10 cellular contexts compared by ENCODE assay signal in genomic region chr1:153647375-153647714, GRCh38. TPM values are rescaled to one million over a fixed set of nuclear protein-coding genes. Genes with fewer than 3 reads are reported as not detected.
A peak's percentile ranks its signal among the peaks of the same experiment; 100 is the strongest.
DNase-seq lines count a peak whose midpoint lies in the region; ATAC-seq and TF ChIP-seq lines count a peak whose summit lies in the region.
"Had no signal": no experiment of that assay in that cellular context is flagged by ENCODE, and none has a peak within 500 bp of the region (broad histone marks: within the 10 kb centered on the region; RNA-seq: fewer than 3 reads in every experiment).

No MANE protein-coding gene starts in this region.

- CTCF ChIA-PET in Calu3 (lab: Charles Lee) = no interaction called here
- CTCF ChIA-PET in activated CD8-positive, alpha-beta T cell treated with anti-CD3 and anti-CD28 coated beads for 36 hours (lab: Charles Lee) = interaction anchor here (0.9 to 1.4 kb wide), 2 partner anchors 115 to 137 kb away, joined by 4 read pairs; no protein-coding TSS in a partner anchor

- BruUV-seq in Calu3 (replicated peaks; lab: Mats Ljungman, UMichigan) = no TSS peak

- H3K27me3 ChIP-seq in esophagus muscularis mucosa = no peaks in the 10 kb centered on the region
- H3K27me3 ChIP-seq: left lung had no signal

- H3K27me3 Mint-ChIP-seq in Calu3 (ENCODE audit: unreplicated experiment) (no peaks in the 10 kb centered on the region), mesothelial cell of epicardium (ENCODE audit: low read depth) (no peaks in the 10 kb centered on the region)
- no peaks in the 10 kb centered on the region for H3K27me3 Mint-ChIP-seq in activated CD8-positive, alpha-beta T cell treated with anti-CD3 and anti-CD28 coated beads for 36 hours
- no peaks in the 10 kb centered on the region for H3K27me3 Mint-ChIP-seq in activated T-helper 2 cell treated with anti-CD3 and anti-CD28 coated beads, Interferon-gamma antibody, Interleukin-2, Interleukin-4, amounts not matched to agents 10 μg/mL and 5 μg/mL and 100 μg/mL, durations not matched to agents 14 hours and 24 hours and 36 hours (ENCODE audit: low read depth)

- H3K4me1 Mint-ChIP-seq in Calu3 (ENCODE audit: low read depth, unreplicated experiment) (peaks cover under 1% of the 10 kb centered on the region), mesothelial cell of epicardium (no peaks in the 10 kb centered on the region)
- peaks cover 61% of the 10 kb centered on the region for H3K4me1 Mint-ChIP-seq in activated CD8-positive, alpha-beta T cell treated with anti-CD3 and anti-CD28 coated beads for 36 hours (ENCODE audit: low read depth)
- H3K4me1 Mint-ChIP-seq in activated T-helper 2 cell treated with anti-CD3 and anti-CD28 coated beads, Interferon-gamma antibody, Interleukin-2, Interleukin-4, amounts not matched to agents 10 μg/mL and 5 μg/mL and 100 μg/mL, durations not matched to agents 14 hours and 24 hours and 36 hours (ENCODE audit: low read depth) = peaks cover 16% of the 10 kb centered on the region

- peaks cover 11 to 22% (median 18%) of the 10 kb centered on the region in 4 donors for H3K4me1 ChIP-seq in esophagus muscularis mucosa

- peaks cover 65% of the 10 kb centered on the region for H3K36me3 Mint-ChIP-seq in Calu3 (ENCODE audit: insufficient read depth, unreplicated experiment)
- H3K36me3 Mint-ChIP-seq in activated CD8-positive, alpha-beta T cell treated with anti-CD3 and anti-CD28 coated beads for 36 hours (ENCODE audit: low read depth) = peaks cover 53% of the 10 kb centered on the region
- peaks cover 28% of the 10 kb centered on the region for H3K36me3 Mint-ChIP-seq in mesothelial cell of epicardium
- H3K36me3 Mint-ChIP-seq in activated T-helper 2 cell treated with anti-CD3 and anti-CD28 coated beads, Interferon-gamma antibody, Interleukin-2, Interleukin-4, amounts not matched to agents 10 μg/mL and 5 μg/mL and 100 μg/mL, durations not matched to agents 14 hours and 24 hours and 36 hours (ENCODE audit: low read depth) = peaks cover 48% of the 10 kb centered on the region

- no peak for TF ChIP-seq POLR2A in esophagus muscularis mucosa (IDR thresholded peaks at IDR 0.05; ENCODE audit: low read depth)

- TF ChIP-seq CTCF in Calu3 (IDR thresholded peaks at IDR 0.05; ENCODE audit: unreplicated experiment) (no peak), mesothelial cell of epicardium (IDR thresholded peaks at IDR 0.05; ENCODE audit: unreplicated experiment) (no peak), esophagus muscularis mucosa (IDR thresholded peaks at IDR 0.05) (no peak)
- no peak for TF ChIP-seq CTCF in activated CD8-positive, alpha-beta T cell treated with anti-CD3 and anti-CD28 coated beads for 36 hours (IDR thresholded peaks at IDR 0.05)

- no peak overlapping the region for H3K4me3 ChIP-seq in esophagus muscularis mucosa
- H3K4me3 ChIP-seq: left lung had no signal

- H3K27ac Mint-ChIP-seq in Calu3 (ENCODE audit: unreplicated experiment) (peak overlapping the region; percentile 28), mesothelial cell of epicardium (peak overlapping the region; percentile 87)
- H3K27ac Mint-ChIP-seq in activated CD8-positive, alpha-beta T cell treated with anti-CD3 and anti-CD28 coated beads for 36 hours = peak overlapping the region; percentile 74
- no peak overlapping the region for H3K27ac Mint-ChIP-seq in activated T-helper 2 cell treated with anti-CD3 and anti-CD28 coated beads, Interferon-gamma antibody, Interleukin-2, Interleukin-4, amounts not matched to agents 10 μg/mL and 5 μg/mL and 100 μg/mL, durations not matched to agents 14 hours and 24 hours and 36 hours

- TF ChIP-seq EP300 in esophagus muscularis mucosa (IDR thresholded peaks at IDR 0.05) = no peak

- 64% methylated on average over 2 of the region's 2 CpGs for WGBS in esophagus muscularis mucosa

- DNase-seq in Calu3 = no peak
- DNase-seq in activated CD8-positive, alpha-beta T cell treated with anti-CD3 and anti-CD28 coated beads for 36 hours = no peak
- no peak for DNase-seq in mesothelial cell of epicardium (ENCODE audit: low spot score in 2 of 2, unreplicated experiment in 2 of 2)
- DNase-seq in esophagus muscularis mucosa (ENCODE audit: extremely low spot score) = no peak
- no peak for DNase-seq in activated T-helper 2 cell treated with anti-CD3 and anti-CD28 coated beads, Interferon-gamma antibody, Interleukin-2, Interleukin-4, amounts not matched to agents 10 μg/mL and 5 μg/mL and 100 μg/mL, durations not matched to agents 14 hours and 24 hours and 36 hours (ENCODE audit: low spot score)
- no peak for DNase-seq in activated CD4-positive, CD25-positive, alpha-beta regulatory T cell (lab: John Stamatoyannopoulos, UW)
- DNase-seq: left lung, T-helper 9 cell had no signal

- no peak for ATAC-seq in activated CD8-positive, alpha-beta T cell treated with anti-CD3 and anti-CD28 coated beads for 36 hours

- H3K9me3 Mint-ChIP-seq in Calu3 (ENCODE audit: low read depth, unreplicated experiment) = no peaks in the 10 kb centered on the region
- H3K9me3 Mint-ChIP-seq in activated CD8-positive, alpha-beta T cell treated with anti-CD3 and anti-CD28 coated beads for 36 hours = no peaks in the 10 kb centered on the region
- no peaks in the 10 kb centered on the region for H3K9me3 Mint-ChIP-seq in mesothelial cell of epicardium
- no peaks in the 10 kb centered on the region for H3K9me3 Mint-ChIP-seq in activated T-helper 2 cell treated with anti-CD3 and anti-CD28 coated beads, Interferon-gamma antibody, Interleukin-2, Interleukin-4, amounts not matched to agents 10 μg/mL and 5 μg/mL and 100 μg/mL, durations not matched to agents 14 hours and 24 hours and 36 hours

- H3K9me3 ChIP-seq in esophagus muscularis mucosa = no peaks in the 10 kb centered on the region
- H3K9me3 ChIP-seq: left lung had no signal

- H3K36me3 ChIP-seq in esophagus muscularis mucosa = peaks cover 32 to 51% (median 39%) of the 10 kb centered on the region in 4 donors

- intact Hi-C loops in Calu3 (cut with micrococcal nuclease; ENCODE audit: unreplicated experiment) (no loop called here), esophagus muscularis mucosa (cut with DNase I) (no loop called here)
- intact Hi-C loops in activated CD8-positive, alpha-beta T cell treated with anti-CD3 and anti-CD28 coated beads for 36 hours (cut with micrococcal nuclease) = no loop called here
- intact Hi-C loops in activated T-helper 2 cell treated with anti-CD3 and anti-CD28 coated beads, Interferon-gamma antibody, Interleukin-2, Interleukin-4, amounts not matched to agents 10 μg/mL and 5 μg/mL and 100 μg/mL, durations not matched to agents 14 hours and 24 hours and 36 hours (cut with micrococcal nuclease) = no loop called here

- peak overlapping the region in 2 of 4 donors; percentile 8 to 19 for H3K27ac ChIP-seq in esophagus muscularis mucosa (replicated peaks in 1 of 4)
- H3K27ac ChIP-seq: KMS-11 had no signal

- POLR2A ChIA-PET in activated CD8-positive, alpha-beta T cell treated with anti-CD3 and anti-CD28 coated beads for 36 hours (lab: Charles Lee) = interaction anchor here (0.7 to 7.7 kb wide), 7 partner anchors 8 to 75 kb away, joined by 3 to 72 read pairs (median 3); partner anchors contain the start of genes CHTOP and SNAPIN

- no peak overlapping the region for H3K4me3 Mint-ChIP-seq in Calu3 (ENCODE audit: low read depth, unreplicated experiment)
- no peak overlapping the region for H3K4me3 Mint-ChIP-seq in activated CD8-positive, alpha-beta T cell treated with anti-CD3 and anti-CD28 coated beads for 36 hours
- no peak overlapping the region for H3K4me3 Mint-ChIP-seq in mesothelial cell of epicardium
- no peak overlapping the region for H3K4me3 Mint-ChIP-seq in activated T-helper 2 cell treated with anti-CD3 and anti-CD28 coated beads, Interferon-gamma antibody, Interleukin-2, Interleukin-4, amounts not matched to agents 10 μg/mL and 5 μg/mL and 100 μg/mL, durations not matched to agents 14 hours and 24 hours and 36 hours (ENCODE audit: low read depth)

RNA-seq across cellular contexts. Expression of gene SNAPIN, which starts 11.2 kb away (rescaled TPM):
- total RNA-seq in Calu3 (2022) (45.0 and 46.8 TPM in 2 replicates), mesothelial cell of epicardium (33.8 to 37.5 TPM (median 34.6 TPM) in 3 replicates), esophagus muscularis mucosa (10 to 100 TPM; 47.8 to 71.9 (median 63.3) TPM)
- 10 to 100 TPM; 25.7 to 27.3 TPM for total RNA-seq in activated CD8-positive, alpha-beta T cell treated with anti-CD3 and anti-CD28 coated beads for 36 hours
- total RNA-seq in activated T-helper 2 cell treated with anti-CD3 and anti-CD28 coated beads, Interferon-gamma antibody, Interleukin-2, Interleukin-4, amounts not matched to agents 10 μg/mL and 5 μg/mL and 100 μg/mL, durations not matched to agents 14 hours and 24 hours and 36 hours = 32.8 and 33.1 TPM in 2 replicates

RNA-seq across cellular contexts. Expression of gene CHTOP, which starts 13.5 kb away (rescaled TPM):
- 93.7 and 100 TPM in 2 replicates for total RNA-seq in Calu3 (2022)
- 10 to 100 TPM; 76.8 to 83.2 TPM for total RNA-seq in activated CD8-positive, alpha-beta T cell treated with anti-CD3 and anti-CD28 coated beads for 36 hours
- total RNA-seq in mesothelial cell of epicardium = 108 to 114 TPM (median 111 TPM) in 3 replicates
- 10 to 100 TPM; 34.5 to 43.8 (median 37.6) TPM for total RNA-seq in esophagus muscularis mucosa
- total RNA-seq in activated T-helper 2 cell treated with anti-CD3 and anti-CD28 coated beads, Interferon-gamma antibody, Interleukin-2, Interleukin-4, amounts not matched to agents 10 μg/mL and 5 μg/mL and 100 μg/mL, durations not matched to agents 14 hours and 24 hours and 36 hours = 94.6 and 98.7 TPM in 2 replicates

RNA-seq across cellular contexts. Expression of gene S100A1, which starts 19.1 kb away (rescaled TPM):
- total RNA-seq in Calu3 (2022) (not detected in 2 replicates), mesothelial cell of epicardium (0.58 to 0.59 TPM in 2 of 3 replicates, not detected in the other), esophagus muscularis mucosa (10 to 100 TPM in 2 of 4 donors, 1 to 10 TPM in 2; 4.3 to 17.9 (median 9.2) TPM)
- total RNA-seq in activated CD8-positive, alpha-beta T cell treated with anti-CD3 and anti-CD28 coated beads for 36 hours = not detected
- not detected in 2 replicates for total RNA-seq in activated T-helper 2 cell treated with anti-CD3 and anti-CD28 coated beads, Interferon-gamma antibody, Interleukin-2, Interleukin-4, amounts not matched to agents 10 μg/mL and 5 μg/mL and 100 μg/mL, durations not matched to agents 14 hours and 24 hours and 36 hours
- total RNA-seq: NCI-H460 had no signal

RNA-seq across cellular contexts. Expression of gene S100A13, which starts 20.0 kb away (rescaled TPM):
- 104 and 117 TPM in 2 replicates for total RNA-seq in Calu3 (2022)
- total RNA-seq in activated CD8-positive, alpha-beta T cell treated with anti-CD3 and anti-CD28 coated beads for 36 hours = 1 to 10 TPM; 8.1 to 9.4 TPM
- 46.6 to 58.5 TPM (median 54.5 TPM) in 3 replicates for total RNA-seq in mesothelial cell of epicardium
- total RNA-seq in esophagus muscularis mucosa = 10 to 100 TPM; 71.3 to 84.7 (median 83.1) TPM
- 3.9 and 4.0 TPM in 2 replicates for total RNA-seq in activated T-helper 2 cell treated with anti-CD3 and anti-CD28 coated beads, Interferon-gamma antibody, Interleukin-2, Interleukin-4, amounts not matched to agents 10 μg/mL and 5 μg/mL and 100 μg/mL, durations not matched to agents 14 hours and 24 hours and 36 hours

RNA-seq across cellular contexts. Expression of gene ILF2, which starts 23.4 kb away (rescaled TPM):
- total RNA-seq in Calu3 (2022) (253 and 292 TPM in 2 replicates), mesothelial cell of epicardium (204 to 212 TPM (median 207 TPM) in 3 replicates), esophagus muscularis mucosa (100 to 1,000 TPM in 1 of 4 donors, 10 to 100 TPM in 3; 43.6 to 102 (median 64.7) TPM)
- 100 to 1,000 TPM; 328 to 333 TPM for total RNA-seq in activated CD8-positive, alpha-beta T cell treated with anti-CD3 and anti-CD28 coated beads for 36 hours
- total RNA-seq in activated T-helper 2 cell treated with anti-CD3 and anti-CD28 coated beads, Interferon-gamma antibody, Interleukin-2, Interleukin-4, amounts not matched to agents 10 μg/mL and 5 μg/mL and 100 μg/mL, durations not matched to agents 14 hours and 24 hours and 36 hours = 352 and 358 TPM in 2 replicates
